Comparison of ENCODE assay signal across 13 cellular contexts in genomic region chr15:74867562-74868458, GRCh38. TPM values are rescaled to one million over a fixed set of nuclear protein-coding genes. Genes with fewer than 3 reads are reported as not detected.
DNase-seq lines count a peak whose midpoint lies in the region; ATAC-seq and TF ChIP-seq lines count a peak whose summit lies in the region.
"Had no signal": no experiment of that assay in that cellular context is flagged by ENCODE, and none has a peak within 500 bp of the region (broad histone marks: within the 10 kb centered on the region; RNA-seq: fewer than 3 reads in every experiment).

No MANE protein-coding gene starts in this region.

- TF ChIP-seq CTCF in CD8-positive, alpha-beta T cell (IDR thresholded peaks at IDR 0.05): no peak
- TF ChIP-seq CTCF in RWPE2 (IDR thresholded peaks at IDR 0.05; ENCODE audit: poor library complexity, severe bottlenecking): no peak
- TF ChIP-seq CTCF in epithelial cell of esophagus (IDR thresholded peaks at IDR 0.05; ENCODE audit: insufficient read depth, low read depth, low read length, missing control alignments): no peak
- no peak for TF ChIP-seq CTCF in neutrophil (IDR thresholded peaks at IDR 0.05)

- ATAC-seq in CD8-positive, alpha-beta T cell: no peak
- no peak for ATAC-seq in RWPE2 (ENCODE audit: low read depth)
- ATAC-seq: activated CD4-positive, CD25-positive, alpha-beta regulatory T cell treated with anti-CD3 and anti-CD28 coated beads, Interleukin-2, amount 50 U/mL, for 24 hours had no signal

- H3K4me1 ChIP-seq in CD8-positive, alpha-beta T cell (ENCODE audit: insufficient read depth, low read length): peaks cover 83% of the 10 kb centered on the region
- peaks cover 64% of the 10 kb centered on the region for H3K4me1 ChIP-seq in RWPE2 (ENCODE audit: insufficient read depth, poor library complexity, severe bottlenecking)
- H3K4me1 ChIP-seq in neutrophil (ENCODE audit: control insufficient read depth in 1 of 2, insufficient read depth in 1 of 2, low read depth in 1 of 2, low read length in 1 of 2): peaks cover 64 to 68% of the 10 kb centered on the region in 2 experiments

- intact Hi-C loops in CD8-positive, alpha-beta T cell (cut with DNase I, micrococcal nuclease): no loop called here

- H3K4me1 Mint-ChIP-seq in CD8-positive, alpha-beta T cell (ENCODE audit: low read depth): peaks cover 82% of the 10 kb centered on the region

- no peaks in the 10 kb centered on the region for H3K27me3 Mint-ChIP-seq in CD8-positive, alpha-beta T cell (ENCODE audit: low read depth)

- no peaks in the 10 kb centered on the region for H3K9me3 ChIP-seq in CD8-positive, alpha-beta T cell (ENCODE audit: low read length)
- H3K9me3 ChIP-seq in RWPE2 (ENCODE audit: severe bottlenecking): no peaks in the 10 kb centered on the region
- no peaks in the 10 kb centered on the region for H3K9me3 ChIP-seq in neutrophil
- H3K9me3 ChIP-seq: right lobe of liver had no signal

- H3K4me3 Mint-ChIP-seq in CD8-positive, alpha-beta T cell: peak overlapping the region; percentile 60

- no peaks in the 10 kb centered on the region for H3K27me3 ChIP-seq in CD8-positive, alpha-beta T cell (ENCODE audit: insufficient read depth, low read length)
- H3K27me3 ChIP-seq in RWPE2 (ENCODE audit: insufficient read depth, poor library complexity, severe bottlenecking): no peaks in the 10 kb centered on the region
- no peaks in the 10 kb centered on the region for H3K27me3 ChIP-seq in neutrophil
- H3K27me3 ChIP-seq: right lobe of liver had no signal

- CTCF ChIA-PET in CD8-positive, alpha-beta T cell (lab: Charles Lee): interaction anchor here (1.0 to 4.0 kb wide), 7 partner anchors 11 to 99 kb away, joined by 3 to 16 read pairs (median 4); partner anchors contain the start of gene FAM219B

- H3K4me3 ChIP-seq in CD8-positive, alpha-beta T cell (ENCODE audit: low read depth, low read length): no peak overlapping the region
- H3K4me3 ChIP-seq in RWPE2 (ENCODE audit: severe bottlenecking) (no peak overlapping the region), epithelial cell of esophagus (ENCODE audit: low read length) (no peak overlapping the region), neutrophil (ENCODE audit: low read depth in 1 of 2, low read length in 1 of 2) (peak overlapping the region; percentile 9 to 13)
- H3K4me3 ChIP-seq: HAP-1, right lobe of liver had no signal

- POLR2A ChIA-PET in CD8-positive, alpha-beta T cell (lab: Charles Lee): interaction anchor here (0.8 to 1.9 kb wide), 4 partner anchors 9 to 39 kb away, joined by 3 to 7 read pairs (median 3); partner anchors contain the start of gene FAM219B

- peak overlapping the region; percentile 83 for H3K27ac Mint-ChIP-seq in CD8-positive, alpha-beta T cell

- H3K36me3 ChIP-seq in CD8-positive, alpha-beta T cell (ENCODE audit: insufficient read depth, low read length): no peaks in the 10 kb centered on the region
- H3K36me3 ChIP-seq in RWPE2 (ENCODE audit: low read depth): peaks cover 26% of the 10 kb centered on the region
- H3K36me3 ChIP-seq in neutrophil: peaks cover 6% of the 10 kb centered on the region
- H3K36me3 ChIP-seq: right lobe of liver had no signal

- peaks cover 50% of the 10 kb centered on the region for H3K36me3 Mint-ChIP-seq in CD8-positive, alpha-beta T cell

- peak overlapping the region; percentile 20 for H3K27ac ChIP-seq in CD8-positive, alpha-beta T cell (ENCODE audit: low read depth, low read length)
- H3K27ac ChIP-seq in RWPE2 (ENCODE audit: poor library complexity, severe bottlenecking): peak overlapping the region; percentile 74
- H3K27ac ChIP-seq in neutrophil: peak overlapping the region; percentile 90

- DNase-seq in CD8-positive, alpha-beta T cell: no peak
- DNase-seq in RWPE2 (ENCODE audit: low spot score): no peak
- DNase-seq in epithelial cell of esophagus (ENCODE audit: low read depth): peak; percentile 41
- no peak for DNase-seq in NCI-H1105 (lab: John Stamatoyannopoulos, UW)
- no peak for DNase-seq in ecto neural progenitor cell (ENCODE audit: low spot score)
- no peak for DNase-seq in cerebellum (ENCODE audit: low spot score)
- DNase-seq in activated CD8-positive, alpha-beta memory T cell treated with anti-CD3 and anti-CD28 coated beads, Interleukin-2, amount 50 U/mL, for 48 hours: no peak
- DNase-seq: NCI-H1417, right lobe of liver had no signal

- H3K9me3 Mint-ChIP-seq in CD8-positive, alpha-beta T cell: no peaks in the 10 kb centered on the region

RNA-seq across cellular contexts. Expression of gene SCAMP2, which starts 5.4 kb away (rescaled TPM):
- total RNA-seq in CD8-positive, alpha-beta T cell: 10 to 100 TPM; 48.7 to 57.2 TPM
- total RNA-seq in cerebellum: 12.6 TPM

RNA-seq across cellular contexts. Expression of gene MPI, which starts 22.0 kb away (rescaled TPM):
- 10 to 100 TPM; 18.3 to 19.9 TPM for total RNA-seq in CD8-positive, alpha-beta T cell
- 36.1 TPM for total RNA-seq in cerebellum

RNA-seq across cellular contexts. Expression of gene ULK3, which starts 24.9 kb away (rescaled TPM):
- total RNA-seq in CD8-positive, alpha-beta T cell: 10 to 100 TPM; 34.3 to 35.1 TPM
- total RNA-seq in cerebellum: 38.7 TPM

RNA-seq across cellular contexts. Expression of gene FAM219B, which starts 38.8 kb away (rescaled TPM):
- total RNA-seq in CD8-positive, alpha-beta T cell: 10 to 100 TPM; 18.6 to 22.1 TPM
- 53.6 TPM for total RNA-seq in cerebellum

RNA-seq across cellular contexts. Expression of gene CPLX3, which starts 41.4 kb away (rescaled TPM):
- total RNA-seq in CD8-positive, alpha-beta T cell: under 1 TPM; 0.19 to 0.36 TPM
- total RNA-seq in cerebellum: 1.00 TPM
- total RNA-seq: fibroblast of lung, right lobe of liver had no signal

Comparison
In these comparisons a context has a peak if more than half of its experiments do, and no peak if none do; other contexts are left out.
1. H3K27ac ChIP-seq: peak in every context shown above with its lines; median percentile 90 in neutrophil; 74 in RWPE2; 20 in CD8-positive, alpha-beta T cell.
2. H3K4me3 ChIP-seq: peak in neutrophil (2 of 2); none in CD8-positive, alpha-beta T cell (single experiment), RWPE2 (single experiment) and epithelial cell of esophagus (single experiment).